14 cellular contexts compared by ENCODE assay signal in the genomic region with DNA sequence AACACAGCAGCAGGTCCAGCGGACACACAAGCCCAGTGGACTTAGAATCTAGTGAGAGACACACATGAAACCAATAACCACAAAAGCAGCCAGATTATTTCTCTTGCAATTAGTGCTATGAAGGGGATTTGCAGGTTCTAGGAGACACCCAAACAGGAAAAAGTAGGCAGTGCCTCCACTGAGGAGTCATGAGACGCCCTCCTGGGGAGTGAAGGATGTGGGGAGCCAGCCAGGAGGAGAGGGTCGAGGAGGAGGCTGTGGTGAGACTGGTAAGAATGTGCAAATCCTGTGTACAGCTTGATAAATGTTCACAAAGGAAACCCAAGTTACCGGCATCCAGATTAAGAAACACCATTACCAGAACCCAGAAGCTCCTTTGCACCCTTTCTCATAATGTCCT. TPM values are rescaled to one million over a fixed set of nuclear protein-coding genes. Genes with fewer than 3 reads are reported as not detected.
DNase-seq lines count a peak whose midpoint lies in the region; ATAC-seq and TF ChIP-seq lines count a peak whose summit lies in the region.
"Had no signal": no experiment of that assay in that cellular context is flagged by ENCODE, and none has a peak within 500 bp of the region (broad histone marks: within the 10 kb centered on the region; RNA-seq: fewer than 3 reads in every experiment).

No MANE protein-coding gene starts in this region.

- H3K79me2 ChIP-seq in DND-41 (ENCODE audit: insufficient read depth, low read length), result no peaks in the 10 kb centered on the region

- H2AFZ ChIP-seq in DND-41 (ENCODE audit: low read depth, low read length), result no peak overlapping the region

- no peak overlapping the region for H3K4me2 ChIP-seq in DND-41 (ENCODE audit: insufficient read depth, low read length)

- 83 to 89% methylated on average over 1 to 4 of the region's 4 CpGs for WGBS in endodermal cell (ENCODE audit: insufficient coverage in 1 of 2, insufficient read length in 1 of 2), 2 experiments

- H3K9me3 ChIP-seq in DND-41 (ENCODE audit: insufficient read depth, low read length, severe bottlenecking), result no peaks in the 10 kb centered on the region
- no peaks in the 10 kb centered on the region for H3K9me3 ChIP-seq in endodermal cell (ENCODE audit: control insufficient read depth, low read length)
- H3K9me3 ChIP-seq: BE2C, HAP-1 had no signal

- H3K4me1 ChIP-seq in DND-41 (ENCODE audit: insufficient read depth, low read length) (no peaks in the 10 kb centered on the region), endodermal cell (ENCODE audit: control insufficient read depth, insufficient read depth, low read length) (peaks cover 15% of the 10 kb centered on the region)
- H3K4me1 ChIP-seq: BE2C, HAP-1 had no signal

- POLR2A ChIA-PET in HEK293T (lab: Yijun Ruan, JAX), result no interaction called here

- no peaks in the 10 kb centered on the region for H4K20me1 ChIP-seq in DND-41 (ENCODE audit: insufficient read depth, low read length)

- H3K27me3 Mint-ChIP-seq in endodermal cell (ENCODE audit: insufficient read depth) (peaks cover 5% of the 10 kb centered on the region), type B pancreatic cell (peaks cover 23% of the 10 kb centered on the region)

- no peaks in the 10 kb centered on the region for H3K36me3 ChIP-seq in DND-41 (ENCODE audit: insufficient read depth, low read length)
- no peaks in the 10 kb centered on the region for H3K36me3 ChIP-seq in endodermal cell (ENCODE audit: control insufficient read depth, insufficient read depth, low read length)
- H3K36me3 ChIP-seq: BE2C, HAP-1 had no signal

- H3K27ac Mint-ChIP-seq in endodermal cell (peak overlapping the region; percentile 16), type B pancreatic cell (peak overlapping the region; percentile 37)

- DNase-seq in DND-41, result no peak
- peak; percentile 14 for DNase-seq in NCI-H69 (lab: John Stamatoyannopoulos, UW)
- DNase-seq in endodermal cell, result no peak
- DNase-seq in type B pancreatic cell (ENCODE audit: extremely low spot score, unreplicated experiment), result no peak
- no peak for DNase-seq in NK-92 treated with Interleukin-12 subunit alpha and Interleukin-12 subunit beta, amount 100 ng/mL, for 24 hours (lab: John Stamatoyannopoulos, UW)
- no peak for DNase-seq in activated T-cell treated with anti-CD3 and anti-CD28 coated beads, Interleukin-2, amount 50 U/mL, for 1 hour
- DNase-seq in HEK293T (ENCODE audit: extremely low spot score), result no peak
- DNase-seq: BE2C; CD4-positive, alpha-beta memory T cell; DMS79; EL; IMR-90 had no signal

- H3K4me3 ChIP-seq in DND-41 (ENCODE audit: low read depth in 1 of 2, low read length in 2 of 2) (no peak overlapping the region), endodermal cell (ENCODE audit: low read length) (no peak overlapping the region)
- H3K4me3 ChIP-seq: HAP-1 had no signal

- H3K9ac ChIP-seq in DND-41 (ENCODE audit: low read depth, low read length) (no peak overlapping the region), endodermal cell (ENCODE audit: extremely low read depth, low read length, poor library complexity, severe bottlenecking) (no peak overlapping the region)

- no peak overlapping the region for H3K4me3 Mint-ChIP-seq in endodermal cell
- H3K4me3 Mint-ChIP-seq in type B pancreatic cell, result no peak overlapping the region
- H3K4me3 Mint-ChIP-seq: CD4-positive, alpha-beta memory T cell had no signal

- H3K4me1 Mint-ChIP-seq in endodermal cell (peaks cover 46% of the 10 kb centered on the region), type B pancreatic cell (ENCODE audit: unreplicated experiment) (no peaks in the 10 kb centered on the region)
- H3K4me1 Mint-ChIP-seq: CD4-positive, alpha-beta memory T cell had no signal

- H3K27ac ChIP-seq in DND-41 (ENCODE audit: low read length), result no peak overlapping the region
- H3K27ac ChIP-seq in endodermal cell (ENCODE audit: low read depth, low read length), result no peak overlapping the region
- H3K27ac ChIP-seq: C4-2B had no signal

- no peaks in the 10 kb centered on the region for H3K27me3 ChIP-seq in DND-41 (ENCODE audit: insufficient read depth, low read length, poor library complexity)
- H3K27me3 ChIP-seq in endodermal cell (ENCODE audit: control insufficient read depth, insufficient read depth, low read length, poor library complexity, severe bottlenecking), result no peaks in the 10 kb centered on the region
- H3K27me3 ChIP-seq: BE2C had no signal

- H3K9me3 Mint-ChIP-seq in endodermal cell, result no peaks in the 10 kb centered on the region
- H3K9me3 Mint-ChIP-seq in type B pancreatic cell, result no peaks in the 10 kb centered on the region

- TF ChIP-seq CTCF in DND-41 (IDR thresholded peaks at IDR 0.05; ENCODE audit: borderline replicate concordance, extremely low read depth, low read length, poor library complexity, severe bottlenecking) (no peak), endodermal cell (conservative IDR thresholded peaks at IDR 0.05) (no peak), type B pancreatic cell (conservative IDR thresholded peaks at IDR 0.05) (no peak)

- H3K36me3 Mint-ChIP-seq in endodermal cell (ENCODE audit: low read depth), result peaks cover 3% of the 10 kb centered on the region
- H3K36me3 Mint-ChIP-seq in type B pancreatic cell, result no peaks in the 10 kb centered on the region
- H3K36me3 Mint-ChIP-seq: CD4-positive, alpha-beta memory T cell had no signal

- ATAC-seq in DND-41 (ENCODE audit: insufficient read depth, low read depth), result peak; percentile 50; the same call in 1 of the 3 replicates

- CTCF ChIA-PET in HEK293T (lab: Yijun Ruan, JAX), result no interaction called here

TF ChIP-seq in HEK293T, 16 proteins besides CTCF, POLR2A, EP300 and RAD21:
- TF ChIP-seq FOXK2 (IDR thresholded peaks at IDR 0.05), result no peak

RNA-seq across cellular contexts. Expression of a gene that starts 2.7 kb away (rescaled TPM):
- total RNA-seq in endodermal cell (10 to 100 TPM; 29.5 to 38.6 TPM), type B pancreatic cell (ENCODE audit: low replicate concordance) (3.3 and 4.9 TPM in 2 replicates)
- polyA plus RNA-seq in endodermal cell (2013, experiment 1 of 2), result 1.1 TPM
- polyA plus RNA-seq in endodermal cell (2013, experiment 2 of 2), result 1.7 TPM
- total RNA-seq: CD4-positive, alpha-beta memory T cell; IMR-90 had no signal
- polyA plus RNA-seq: CD4-positive, alpha-beta memory T cell; IMR-90 had no signal
